In the genomic region with DNA sequence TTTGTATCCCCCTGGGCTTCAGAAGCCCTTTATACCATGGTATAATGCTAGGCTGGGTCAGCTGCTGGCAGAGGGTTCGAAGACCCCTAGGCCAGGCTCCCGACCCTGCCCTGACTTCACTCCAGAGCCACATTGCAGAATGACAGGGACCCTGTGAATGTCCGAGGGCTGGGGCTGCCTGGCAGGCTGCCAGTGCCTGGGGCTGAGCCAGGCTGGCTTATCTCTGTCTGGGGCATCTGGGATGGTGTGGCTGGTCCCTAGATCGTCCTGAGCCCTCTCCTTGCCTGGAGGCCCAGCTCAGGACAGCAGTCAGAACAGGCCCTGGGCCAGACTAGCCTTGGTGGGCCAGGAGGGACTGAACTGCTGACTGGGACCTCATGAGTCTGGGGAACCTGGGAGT, we compare ENCODE assay signal across 19 cellular contexts. TPM values are rescaled to one million over a fixed set of nuclear protein-coding genes. Genes with fewer than 3 reads are reported as not detected.
"Had no signal": no experiment of that assay in that cellular context is flagged by ENCODE, and none has a peak within 500 bp of the region (broad histone marks: within the 10 kb centered on the region; RNA-seq: fewer than 3 reads in every experiment).

No MANE protein-coding gene starts in this region.

- H3K27ac ChIP-seq: breast epithelium, colonic mucosa, hepatocyte, lower lobe of right lung, neutrophil, suprapubic skin had no signal

- H3K27me3 Mint-ChIP-seq: activated naive CD8-positive, alpha-beta T cell treated with anti-CD3 and anti-CD28 coated beads for 36 hours; activated T-cell treated with anti-CD3 and anti-CD28 coated beads, Interleukin-2, amount 50 U/mL, for 24 hours; naive B cell had no signal

- H3K27me3 ChIP-seq: breast epithelium, colonic mucosa, gastrocnemius medialis, hepatocyte, suprapubic skin had no signal

- H3K4me2 ChIP-seq: hepatocyte had no signal

- H3K27ac Mint-ChIP-seq: activated naive CD8-positive, alpha-beta T cell treated with anti-CD3 and anti-CD28 coated beads for 36 hours; T-helper 2 cell treated with Interferon-gamma antibody and Interleukin-4, amounts not matched to agents 5 μg/mL and 100 μg/mL, for 36 hours had no signal

- DNase-seq: activated CD4-positive, alpha-beta T cell treated with anti-CD3 and anti-CD28 coated beads, Interleukin-2, amount 50 U/mL, for 4 hours; activated CD4-positive, CD25-positive, alpha-beta regulatory T cell treated with anti-CD3 and anti-CD28 coated beads, Interleukin-2, amount 50 U/mL, for 72 hours; activated effector memory CD4-positive, alpha-beta T cell treated with anti-CD3 and anti-CD28 coated beads, Interleukin-2, amount 50 U/mL, for 16 hours; activated naive CD8-positive, alpha-beta T cell treated with anti-CD3 and anti-CD28 coated beads for 36 hours; activated T-cell treated with anti-CD3 and anti-CD28 coated beads, Interleukin-2, amount 50 U/mL, for 24 hours; aorta; colonic mucosa; effector CD8-positive, alpha-beta T cell; gastrocnemius medialis; lower lobe of right lung; midbrain; naive B cell; stimulated activated naive CD4-positive, alpha-beta T cell; SW 1271 had no signal

- H3K9me3 ChIP-seq: breast epithelium, colonic mucosa, gastrocnemius medialis, lower lobe of right lung, neutrophil, suprapubic skin had no signal

- H3K36me3 ChIP-seq: breast epithelium, colonic mucosa, gastrocnemius medialis, neutrophil had no signal

- H3K4me3 ChIP-seq: breast epithelium, colonic mucosa, gastrocnemius medialis, hepatocyte, lower lobe of right lung, suprapubic skin had no signal

- H3K4me3 Mint-ChIP-seq: activated naive CD8-positive, alpha-beta T cell treated with anti-CD3 and anti-CD28 coated beads for 36 hours; T-helper 2 cell treated with Interferon-gamma antibody and Interleukin-4, amounts not matched to agents 5 μg/mL and 100 μg/mL, for 36 hours had no signal

- H3K9me3 Mint-ChIP-seq: activated naive CD8-positive, alpha-beta T cell treated with anti-CD3 and anti-CD28 coated beads for 36 hours; activated T-cell treated with anti-CD3 and anti-CD28 coated beads, Interleukin-2, amount 50 U/mL, for 24 hours; naive B cell; T-helper 2 cell treated with Interferon-gamma antibody and Interleukin-4, amounts not matched to agents 5 μg/mL and 100 μg/mL, for 36 hours had no signal

- H3K36me3 Mint-ChIP-seq: naive B cell had no signal

RNA-seq across cellular contexts. Expression of a gene that starts 15.6 kb away (rescaled TPM):
- total RNA-seq: activated naive CD8-positive, alpha-beta T cell treated with anti-CD3 and anti-CD28 coated beads for 36 hours; hepatocyte had no signal
- polyA plus RNA-seq: aorta, hepatocyte had no signal
